Comparison of ENCODE assay signal across 17 cellular contexts in genomic region chr9:133759146-133759900, GRCh38. TPM values are rescaled to one million over a fixed set of nuclear protein-coding genes. Genes with fewer than 3 reads are reported as not detected.
DNase-seq lines count a peak whose midpoint lies in the region; ATAC-seq and TF ChIP-seq lines count a peak whose summit lies in the region.
"Had no signal": no experiment of that assay in that cellular context is flagged by ENCODE, and none has a peak within 500 bp of the region (broad histone marks: within the 10 kb centered on the region; RNA-seq: fewer than 3 reads in every experiment).

No MANE protein-coding gene starts in this region.

- H3K27me3 ChIP-seq in gastroesophageal sphincter (peaks cover 9% of the 10 kb centered on the region), lower lobe of right lung (ENCODE audit: low read depth) (no peaks in the 10 kb centered on the region)
- H3K27me3 ChIP-seq: neutrophil, vagina had no signal

- TF ChIP-seq EP300 in gastroesophageal sphincter (IDR thresholded peaks at IDR 0.05), result no peak

- peaks cover 2% of the 10 kb centered on the region for H3K9me3 Mint-ChIP-seq in activated naive CD8-positive, alpha-beta T cell treated with anti-CD3 and anti-CD28 coated beads, Interleukin-2, amount 10 ng/mL, durations not matched to agents 7 days and 5 days
- peaks cover under 1% of the 10 kb centered on the region for H3K9me3 Mint-ChIP-seq in activated naive CD8-positive, alpha-beta T cell treated with anti-CD3 and anti-CD28 coated beads, Interleukin-2, amount 50 U/mL, for 24 hours
- H3K9me3 Mint-ChIP-seq: activated CD8-positive, alpha-beta T cell treated with anti-CD3 and anti-CD28 coated beads for 36 hours; activated naive CD8-positive, alpha-beta T cell treated with anti-CD3 and anti-CD28 coated beads for 36 hours had no signal

- no peak overlapping the region for H3K27ac Mint-ChIP-seq in activated naive CD8-positive, alpha-beta T cell treated with anti-CD3 and anti-CD28 coated beads, Interleukin-2, amount 10 ng/mL, durations not matched to agents 7 days and 5 days
- H3K27ac Mint-ChIP-seq in activated naive CD8-positive, alpha-beta T cell treated with anti-CD3 and anti-CD28 coated beads, Interleukin-2, amount 50 U/mL, for 24 hours, result no peak overlapping the region
- H3K27ac Mint-ChIP-seq: activated CD8-positive, alpha-beta T cell treated with anti-CD3 and anti-CD28 coated beads for 36 hours; activated naive CD8-positive, alpha-beta T cell treated with anti-CD3 and anti-CD28 coated beads for 36 hours had no signal

- ATAC-seq in activated naive CD8-positive, alpha-beta T cell treated with anti-CD3 and anti-CD28 coated beads, Interleukin-2, amount 10 ng/mL, durations not matched to agents 7 days and 5 days (ENCODE audit: low read depth), result no peak
- ATAC-seq in activated naive CD8-positive, alpha-beta T cell treated with anti-CD3 and anti-CD28 coated beads, Interleukin-2, amount 50 U/mL, for 24 hours, result no peak
- ATAC-seq in gastroesophageal sphincter (peak; percentile 63), lower lobe of right lung (peak; percentile 21 to 73), HG03135 (IDR thresholded peaks at IDR 0.05; ENCODE audit: unreplicated experiment) (no peak)
- ATAC-seq: activated CD8-positive, alpha-beta T cell treated with anti-CD3 and anti-CD28 coated beads for 36 hours; GM12878 had no signal

- no peak for TF ChIP-seq CTCF in gastroesophageal sphincter (IDR thresholded peaks at IDR 0.05)
- TF ChIP-seq CTCF in lower lobe of right lung (IDR thresholded peaks at IDR 0.05), result no peak
- TF ChIP-seq CTCF in GM10248 (IDR thresholded peaks at IDR 0.05; ENCODE audit: control extremely low read depth, extremely low read depth, low read depth, missing control alignments), result no peak

- POLR2A ChIA-PET in activated naive CD8-positive, alpha-beta T cell treated with anti-CD3 and anti-CD28 coated beads, Interleukin-2, amount 10 ng/mL, durations not matched to agents 7 days and 5 days (lab: Charles Lee), result no interaction called here
- POLR2A ChIA-PET in GM10248 (lab: Yijun Ruan, JAX), result no interaction called here

- intact Hi-C loops in lower lobe of right lung (cut with DNase I), result no loop called here

- no peak overlapping the region for H3K4me3 Mint-ChIP-seq in activated naive CD8-positive, alpha-beta T cell treated with anti-CD3 and anti-CD28 coated beads, Interleukin-2, amount 10 ng/mL, durations not matched to agents 7 days and 5 days
- no peak overlapping the region for H3K4me3 Mint-ChIP-seq in activated naive CD8-positive, alpha-beta T cell treated with anti-CD3 and anti-CD28 coated beads, Interleukin-2, amount 50 U/mL, for 24 hours
- H3K4me3 Mint-ChIP-seq: activated CD8-positive, alpha-beta T cell treated with anti-CD3 and anti-CD28 coated beads for 36 hours; activated naive CD8-positive, alpha-beta T cell treated with anti-CD3 and anti-CD28 coated beads for 36 hours had no signal

- H3K27me3 Mint-ChIP-seq in activated naive CD8-positive, alpha-beta T cell treated with anti-CD3 and anti-CD28 coated beads, Interleukin-2, amount 10 ng/mL, durations not matched to agents 7 days and 5 days, result peaks cover 8% of the 10 kb centered on the region
- H3K27me3 Mint-ChIP-seq in activated naive CD8-positive, alpha-beta T cell treated with anti-CD3 and anti-CD28 coated beads, Interleukin-2, amount 50 U/mL, for 24 hours, result peaks cover 10% of the 10 kb centered on the region

- H3K4me1 ChIP-seq in gastroesophageal sphincter, result no peaks in the 10 kb centered on the region
- H3K4me1 ChIP-seq in lower lobe of right lung, result peaks cover 6% of the 10 kb centered on the region
- H3K4me1 ChIP-seq: vagina had no signal

- no peaks in the 10 kb centered on the region for H3K36me3 Mint-ChIP-seq in activated naive CD8-positive, alpha-beta T cell treated with anti-CD3 and anti-CD28 coated beads, Interleukin-2, amount 10 ng/mL, durations not matched to agents 7 days and 5 days
- H3K36me3 Mint-ChIP-seq in activated naive CD8-positive, alpha-beta T cell treated with anti-CD3 and anti-CD28 coated beads, Interleukin-2, amount 50 U/mL, for 24 hours (ENCODE audit: low read depth), result peaks cover under 1% of the 10 kb centered on the region

- DNase-seq in activated naive CD8-positive, alpha-beta T cell treated with anti-CD3 and anti-CD28 coated beads, Interleukin-2, amount 10 ng/mL, durations not matched to agents 7 days and 5 days, result peak; percentile 10
- DNase-seq in activated naive CD8-positive, alpha-beta T cell treated with anti-CD3 and anti-CD28 coated beads, Interleukin-2, amount 50 U/mL, for 24 hours, result no peak
- DNase-seq in lower lobe of right lung (no peak), ureter (ENCODE audit: low spot score) (peak; percentile 62), GM10248 (ENCODE audit: extremely low spot score) (no peak), NCI-H2107 treated with DMSO at 0.1 percent for 48 hours (lab: John Stamatoyannopoulos, UW; ENCODE audit: unreplicated experiment) (no peak)
- DNase-seq: activated CD8-positive, alpha-beta T cell treated with anti-CD3 and anti-CD28 coated beads for 36 hours; activated naive CD8-positive, alpha-beta T cell treated with anti-CD3 and anti-CD28 coated beads for 36 hours; cortex of kidney; DMS79; NCI-H446; stimulated activated CD4-positive, alpha-beta T cell treated with anti-CD3 and anti-CD28 coated beads, Interleukin-15, amount 100 ng/mL, for 24 hours had no signal

- WGBS in gastroesophageal sphincter (ENCODE audit: low coverage in 1 of 2), 2 donors, result 66 to 72% methylated on average over 5 to 23 of the region's 32 CpGs

- H3K4me3 ChIP-seq in gastroesophageal sphincter, result no peak overlapping the region
- no peak overlapping the region for H3K4me3 ChIP-seq in lower lobe of right lung
- H3K4me3 ChIP-seq: GM12878, vagina had no signal

- CTCF ChIA-PET in GM10248 (lab: Yijun Ruan, JAX), result interaction anchor here (1.0 to 1.2 kb wide), 2 partner anchors 16 to 17 kb away, joined by 4 to 5 read pairs; no protein-coding TSS in a partner anchor

- H3K9me3 ChIP-seq in gastroesophageal sphincter (no peaks in the 10 kb centered on the region), lower lobe of right lung (no peaks in the 10 kb centered on the region)
- H3K9me3 ChIP-seq: neutrophil, vagina had no signal

- H3K36me3 ChIP-seq in gastroesophageal sphincter, result peaks cover 0 to 28% of the 10 kb centered on the region in 2 donors
- H3K36me3 ChIP-seq in lower lobe of right lung, result peaks cover 13% of the 10 kb centered on the region
- H3K36me3 ChIP-seq: neutrophil had no signal

- H3K27ac ChIP-seq in gastroesophageal sphincter (no peak overlapping the region), lower lobe of right lung (no peak overlapping the region)
- H3K27ac ChIP-seq: neutrophil, vagina had no signal

- TF ChIP-seq POLR2A in gastroesophageal sphincter (IDR thresholded peaks at IDR 0.05), result no peak

- H3K4me1 Mint-ChIP-seq in activated naive CD8-positive, alpha-beta T cell treated with anti-CD3 and anti-CD28 coated beads, Interleukin-2, amount 10 ng/mL, durations not matched to agents 7 days and 5 days, result no peaks in the 10 kb centered on the region
- no peaks in the 10 kb centered on the region for H3K4me1 Mint-ChIP-seq in activated naive CD8-positive, alpha-beta T cell treated with anti-CD3 and anti-CD28 coated beads, Interleukin-2, amount 50 U/mL, for 24 hours
- H3K4me1 Mint-ChIP-seq: activated naive CD8-positive, alpha-beta T cell treated with anti-CD3 and anti-CD28 coated beads for 36 hours had no signal

RNA-seq across cellular contexts. Expression of gene SARDH, which starts 21.2 kb away (rescaled TPM):
- 1 to 10 TPM; 1.6 to 2.3 TPM for total RNA-seq in activated naive CD8-positive, alpha-beta T cell treated with anti-CD3 and anti-CD28 coated beads, Interleukin-2, amount 10 ng/mL, durations not matched to agents 7 days and 5 days
- total RNA-seq in gastroesophageal sphincter, result 1 to 10 TPM in 2 of 4 donors, under 1 TPM in 1, not detected in 1; 0.62 to 2.3 (median 1.2) TPM
- total RNA-seq in lower lobe of right lung, result 3.4 TPM
- total RNA-seq in ureter, result 4.1 TPM

Comparison
In these comparisons a context has a peak if more than half of its experiments do, and no peak if none do; other contexts are left out.
1. DNase-seq: peak in activated naive CD8-positive, alpha-beta T cell treated with anti-CD3 and anti-CD28 coated beads, Interleukin-2, amount 10 ng/mL, durations not matched to agents 7 days and 5 days (single experiment) and ureter (single experiment); none in activated naive CD8-positive, alpha-beta T cell treated with anti-CD3 and anti-CD28 coated beads, Interleukin-2, amount 50 U/mL, for 24 hours (single experiment), lower lobe of right lung (single experiment), GM10248 (single experiment) and NCI-H2107 treated with DMSO at 0.1 percent for 48 hours (single experiment).
2. ATAC-seq: peak in gastroesophageal sphincter (single experiment) and lower lobe of right lung (2 of 2); none in activated naive CD8-positive, alpha-beta T cell treated with anti-CD3 and anti-CD28 coated beads, Interleukin-2, amount 10 ng/mL, durations not matched to agents 7 days and 5 days (single experiment), activated naive CD8-positive, alpha-beta T cell treated with anti-CD3 and anti-CD28 coated beads, Interleukin-2, amount 50 U/mL, for 24 hours (single experiment) and HG03135 (single experiment).